Comparison of ENCODE assay signal across 28 cellular contexts in the genomic region with DNA sequence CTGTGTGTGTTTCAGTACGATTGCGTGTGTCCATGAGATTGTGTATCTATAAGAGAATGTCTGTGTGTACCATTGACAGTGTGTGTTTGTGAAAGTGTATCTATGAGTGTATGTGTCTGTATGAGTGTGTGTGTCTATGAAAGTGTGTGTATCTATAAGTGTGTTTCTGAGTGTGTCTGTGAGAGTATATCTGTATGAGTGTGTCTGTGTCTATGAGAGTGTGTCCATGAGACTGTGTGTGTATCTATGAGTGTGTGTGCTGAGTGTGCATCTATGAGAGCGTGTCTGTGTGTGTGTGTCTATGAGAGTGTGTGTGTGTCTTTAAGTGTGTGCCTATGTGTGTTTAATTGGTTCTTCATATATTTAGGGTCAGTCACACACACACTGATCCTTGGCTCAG. TPM values are rescaled to one million over a fixed set of nuclear protein-coding genes. Genes with fewer than 3 reads are reported as not detected.
"Had no signal": no experiment of that assay in that cellular context is flagged by ENCODE, and none has a peak within 500 bp of the region (broad histone marks: within the 10 kb centered on the region; RNA-seq: fewer than 3 reads in every experiment).

No MANE protein-coding gene starts in this region.

- H3K27me3 ChIP-seq: right atrium auricular region, sigmoid colon, stomach, transverse colon had no signal

- H3K9me3 ChIP-seq: sigmoid colon, stomach, thoracic aorta, transverse colon had no signal

- H3K4me1 ChIP-seq: right atrium auricular region, sigmoid colon, transverse colon had no signal

- H3K36me3 ChIP-seq: right atrium auricular region, sigmoid colon, stomach, thoracic aorta, transverse colon had no signal

- H3K27ac ChIP-seq: coronary artery, right atrium auricular region, sigmoid colon, skin epidermis, stomach, thoracic aorta, transverse colon had no signal

- DNase-seq: effector CD4-positive, alpha-beta T cell; foreskin melanocyte; head of caudate nucleus; hypothalamus; kidney glomerular epithelial cell; naive thymus-derived CD8-positive, alpha-beta T cell; sigmoid colon; stimulated activated CD4-positive, alpha-beta T cell treated with anti-CD3 and anti-CD28 coated beads, Interleukin-2, amount 100 ng/mL, for 24 hours; stimulated activated CD4-positive, alpha-beta T cell treated with anti-CD3 and anti-CD28 coated beads, Interleukin-4, amount 100 ng/mL, for 4 hours; stimulated activated naive CD4-positive, alpha-beta T cell; stomach; substantia nigra; transverse colon had no signal

- ATAC-seq: naive thymus-derived CD8-positive, alpha-beta T cell had no signal

- H3K4me3 ChIP-seq: coronary artery, right atrium auricular region, sigmoid colon, skin epidermis, stomach, thoracic aorta, transverse colon had no signal

- H3K4me1 Mint-ChIP-seq: naive thymus-derived CD8-positive, alpha-beta T cell had no signal

- FAIRE-seq: islet of Langerhans had no signal

- H3K4me3 Mint-ChIP-seq: naive thymus-derived CD8-positive, alpha-beta T cell; neural crest cell had no signal

- H3K27ac Mint-ChIP-seq: naive thymus-derived CD8-positive, alpha-beta T cell had no signal

RNA-seq across cellular contexts. Expression of a gene that starts 46.8 kb away (rescaled TPM):
- total RNA-seq: dermis microvascular lymphatic vessel endothelial cell; liver; lung microvascular endothelial cell; mesenteric fat pad; mononuclear cell; naive thymus-derived CD8-positive, alpha-beta T cell; neural crest cell; osteocyte; posterior vena cava; right atrium auricular region; sigmoid colon; stomach; thoracic aorta; transverse colon; urinary bladder had no signal
- polyA plus RNA-seq: esophagus; liver; naive thymus-derived CD8-positive, alpha-beta T cell; sigmoid colon; stomach; urinary bladder had no signal
